In the genomic region with DNA sequence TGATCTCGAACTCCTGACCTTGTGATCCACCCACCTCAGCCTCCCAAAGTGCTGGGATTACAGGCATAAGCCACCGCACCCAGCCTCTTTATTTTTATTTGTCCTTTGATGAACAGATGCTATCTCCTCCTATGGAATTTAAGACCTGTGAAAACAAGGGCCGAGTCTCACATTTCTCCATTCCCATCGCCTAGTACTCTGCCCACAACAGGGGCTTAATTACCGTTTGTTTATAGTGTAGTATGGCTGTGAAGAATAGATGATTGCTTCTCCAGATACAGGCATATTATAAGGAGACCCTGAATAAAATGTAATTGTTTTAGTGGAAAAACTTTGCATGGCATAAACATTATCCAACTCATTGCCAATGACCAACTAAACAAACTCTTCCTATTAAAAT, we compare ENCODE assay signal across 24 cellular contexts.
"Had no signal": no experiment of that assay in that cellular context is flagged by ENCODE, and none has a peak within 500 bp of the region (broad histone marks: within the 10 kb centered on the region; RNA-seq: fewer than 3 reads in every experiment).

No MANE protein-coding gene starts in this region.

- H3K27me3 ChIP-seq: brain microvascular endothelial cell, dorsolateral prefrontal cortex had no signal

- H3K27ac ChIP-seq: brain microvascular endothelial cell, coronary artery, dorsolateral prefrontal cortex had no signal

- H3K4me3 ChIP-seq: coronary artery, dorsolateral prefrontal cortex had no signal

- ATAC-seq: activated CD8-positive, alpha-beta T cell treated with anti-CD3 and anti-CD28 coated beads for 36 hours; activated T-cell treated with anti-CD3 and anti-CD28 coated beads, Interleukin-2, amount 50 U/mL, for 4 hours; activated T-helper 17 cell treated with anti-CD3 and anti-CD28 coated beads, Interleukin-2, amount 50 U/mL, for 72 hours; esophagus mucosa had no signal

- H3K36me3 ChIP-seq: brain microvascular endothelial cell had no signal

- DNase-seq: activated CD4-positive, alpha-beta T cell treated with anti-CD3 and anti-CD28 coated beads for 4 hours; activated CD4-positive, alpha-beta T cell treated with anti-CD3 and anti-CD28 coated beads, Interleukin-2, amount 50 U/mL, for 1 hour; activated CD4-positive, alpha-beta T cell treated with anti-CD3 and anti-CD28 coated beads, Interleukin-2, amount 50 U/mL, for 48 hours; activated CD4-positive, CD25-positive, alpha-beta regulatory T cell; activated CD4-positive, CD25-positive, alpha-beta regulatory T cell treated with anti-CD3 and anti-CD28 coated beads, Interleukin-2, amount 50 U/mL, for 72 hours; activated CD8-positive, alpha-beta memory T cell treated with anti-CD3 and anti-CD28 coated beads for 24 hours; activated CD8-positive, alpha-beta T cell treated with anti-CD3 and anti-CD28 coated beads for 36 hours; activated effector memory CD4-positive, alpha-beta T cell treated with Interleukin-2 at 50 U/mL for 16 hours; activated gamma-delta T cell treated with Interleukin-2 at 50 U/mL for 16 hours; activated naive CD4-positive, alpha-beta T cell treated with anti-CD3 and anti-CD28 coated beads, Interleukin-2, amount 50 U/mL, for 16 hours; activated naive CD4-positive, alpha-beta T cell treated with Interleukin-2 at 50 U/mL for 16 hours; activated T-cell treated with anti-CD3 and anti-CD28 coated beads, Interleukin-2, amount 50 U/mL, for 4 hours; amniotic stem cell; anterior cingulate cortex; brain microvascular endothelial cell; dorsolateral prefrontal cortex; effector memory CD4-positive, alpha-beta T cell; endodermal cell; foreskin fibroblast; head of caudate nucleus; T-helper 2 cell had no signal
